ENCODE assay signal across 8 cellular contexts in the genomic region with DNA sequence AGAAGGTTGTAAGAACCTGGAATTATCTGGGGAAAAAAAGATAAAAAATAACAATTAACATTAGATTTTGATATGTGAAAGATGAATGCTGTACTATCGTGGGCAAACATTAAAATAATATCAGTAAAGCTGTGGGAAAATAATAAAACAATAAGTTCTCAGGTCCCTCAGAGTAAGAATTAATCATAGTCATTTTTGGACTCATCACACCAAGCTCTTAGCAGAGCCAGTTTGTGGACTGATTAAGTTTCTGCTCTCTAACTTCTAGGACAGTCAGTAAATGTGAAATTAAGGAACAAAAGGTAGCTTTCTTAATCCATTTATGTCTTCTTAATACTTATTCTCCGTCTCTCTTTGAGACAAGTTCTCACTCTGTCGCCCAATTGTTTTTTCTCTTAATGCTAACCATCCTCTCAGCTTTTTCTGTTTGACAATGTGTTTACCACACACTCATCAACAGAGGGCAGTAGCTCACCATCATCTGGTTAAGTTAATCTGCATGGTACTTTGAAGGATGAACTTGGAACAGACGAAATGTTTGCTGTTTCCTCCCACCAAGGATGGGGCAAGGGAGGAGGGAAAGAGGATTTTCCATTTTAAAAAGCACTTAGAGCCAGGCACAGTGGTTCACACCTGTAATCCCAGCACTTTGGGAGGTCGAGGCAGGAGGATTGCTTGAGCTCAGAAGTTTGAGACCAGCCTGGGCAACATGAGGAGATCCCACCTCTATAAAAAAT. TPM values are rescaled to one million over a fixed set of nuclear protein-coding genes. Genes with fewer than 3 reads are reported as not detected.
DNase-seq lines count a peak whose midpoint lies in the region; ATAC-seq and TF ChIP-seq lines count a peak whose summit lies in the region.

No MANE protein-coding gene starts in this region.

- RAD21 ChIA-PET in HCT116 (lab: Charles Lee; ENCODE audit: low non-redundant PET in 1 of 2, low total read pairs in 2 of 2, uncharacterized antibody in 2 of 2, unreplicated experiment in 2 of 2): interaction anchor here (0.6 to 2.8 kb wide), 8 partner anchors 53 to 596 kb away, joined by 3 to 38 read pairs (median 8); a partner anchor contains a TSS

- in situ Hi-C loops in astrocyte of the cerebellum (cut with HindIII; ENCODE audit: low sequenced_read_pairs): loop anchor here (25.0 kb wide), 2 partner anchors 183 to 583 kb away; a partner anchor contains a TSS

- TF ChIP-seq POLR2A in HCT116 (IDR thresholded peaks at IDR 0.05; ENCODE audit: borderline replicate concordance, extremely low read depth, insufficient read depth, insufficient read length): no peak

- CTCF ChIA-PET in A673 (lab: Charles Lee): interaction anchor here (0.7 to 4.2 kb wide), 12 partner anchors 11 to 590 kb away, joined by 3 to 79 read pairs (median 5); a partner anchor contains a TSS
- CTCF ChIA-PET in HCT116 (lab: Charles Lee): interaction anchor here (0.7 to 5.4 kb wide), 29 partner anchors 10 to 848 kb away, joined by 3 to 553 read pairs (median 4); a partner anchor contains a TSS

- H4K20me1 ChIP-seq in HCT116 (ENCODE audit: insufficient read depth): no peaks in the 10 kb centered on the region
- no peaks in the 10 kb centered on the region for H4K20me1 ChIP-seq in hepatocyte (ENCODE audit: insufficient read depth, poor library complexity, severe bottlenecking)

- H3K79me2 ChIP-seq in HCT116 (ENCODE audit: insufficient read depth, low read length) (no peaks in the 10 kb centered on the region), hepatocyte (no peaks in the 10 kb centered on the region)

- H3K9me3 ChIP-seq in A673 (ENCODE audit: low read depth, low read length, poor library complexity, severe bottlenecking) (no peaks in the 10 kb centered on the region), HCT116 (ENCODE audit: control insufficient read depth in 1 of 2, insufficient read depth in 1 of 2, low read depth in 1 of 2, low read length in 2 of 2) (no peaks in the 10 kb centered on the region), hepatocyte (ENCODE audit: low read depth) (no peaks in the 10 kb centered on the region)

- peak; percentile 79 for ATAC-seq in HCT116

- TF ChIP-seq RAD21 in HCT116 (IDR thresholded peaks at IDR 0.05; ENCODE audit: low read depth): peak; percentile 95

- no TSS peak for BruUV-seq in A673 (replicated peaks; lab: Mats Ljungman, UMichigan)
- no TSS peak for BruUV-seq in HCT116 (replicated peaks; lab: Mats Ljungman, UMichigan)

- H2AFZ ChIP-seq in HCT116 (ENCODE audit: low read depth, low read length, poor library complexity, severe bottlenecking) (peak overlapping the region; percentile 89), hepatocyte (peak overlapping the region; percentile 41)

- H3K36me3 ChIP-seq in A673 (ENCODE audit: insufficient read depth, low read length, poor library complexity, severe bottlenecking) (no peaks in the 10 kb centered on the region), GM06990 (ENCODE audit: control insufficient read depth, insufficient read depth, low read length) (no peaks in the 10 kb centered on the region), HCT116 (ENCODE audit: control insufficient read depth in 1 of 2, insufficient read depth in 2 of 2, low read length in 2 of 2) (no peaks in the 10 kb centered on the region), hepatocyte (replicated peaks; ENCODE audit: insufficient read depth, low read depth) (no peaks in the 10 kb centered on the region)

- peak; percentile 84 for TF ChIP-seq CTCF in A673 (conservative IDR thresholded peaks at IDR 0.05; ENCODE audit: low read depth, low read length)
- TF ChIP-seq CTCF in GM06990 (IDR thresholded peaks at IDR 0.05; ENCODE audit: insufficient read depth, low read length, poor library complexity, severe bottlenecking): peak; percentile 78
- peak; percentile 77 to 94 (median 86) for TF ChIP-seq CTCF in HCT116 (IDR thresholded peaks at IDR 0.05 in 2 of 3, conservative IDR thresholded peaks at IDR 0.05 in 1 of 3; ENCODE audit: borderline replicate concordance in 1 of 3, insufficient read depth in 1 of 3, low read depth in 2 of 3, low read length in 2 of 3)
- peak; percentile 73 for TF ChIP-seq CTCF in astrocyte of the cerebellum (IDR thresholded peaks at IDR 0.05; ENCODE audit: low read depth, low read length, missing control alignments)
- peak; percentile 87 for TF ChIP-seq CTCF in hepatocyte (IDR thresholded peaks at IDR 0.05; ENCODE audit: poor library complexity)

- intact Hi-C loops in A673 (cut with micrococcal nuclease; ENCODE audit: unreplicated experiment): loop anchor here (1.0 to 10.0 kb wide), 7 partner anchors 53 to 589 kb away; a partner anchor contains a TSS
- intact Hi-C loops in HCT116 (cut with micrococcal nuclease): loop anchor here (1.0 to 2.0 kb wide), 6 partner anchors 53 to 592 kb away; a partner anchor contains a TSS

- H3K27me3 ChIP-seq in A673 (replicated peaks; ENCODE audit: insufficient read depth, low read depth, low read length, poor library complexity) (peaks cover 13% of the 10 kb centered on the region), GM06990 (replicated peaks; ENCODE audit: control insufficient read depth, insufficient read depth, low read length) (no peaks in the 10 kb centered on the region; the same call in 1 of the 2 replicates), HCT116 (ENCODE audit: insufficient read depth, low read length) (no peaks in the 10 kb centered on the region), hepatocyte (peaks cover 14% of the 10 kb centered on the region)

- WGBS in hepatocyte (ENCODE audit: low lambda C conversion rate, missing lambda C conversion rate): 16% methylated on average over 5 of the region's 5 CpGs

- H3K27ac ChIP-seq in A673 (ENCODE audit: low read depth, low read length, poor library complexity, severe bottlenecking): no peak overlapping the region
- no peak overlapping the region for H3K27ac ChIP-seq in HCT116 (ENCODE audit: low read depth, low read length)
- no peak overlapping the region for H3K27ac ChIP-seq in hepatocyte

- H3K4me1 ChIP-seq in A673 (ENCODE audit: insufficient read depth, low read length, poor library complexity, severe bottlenecking) (peaks cover 7% of the 10 kb centered on the region), HCT116 (ENCODE audit: control insufficient read depth in 1 of 2, insufficient read depth in 2 of 2, low read length in 2 of 2) (peaks cover 0 to 14% of the 10 kb centered on the region in 2 experiments; a peak in 3 of 4 replicates), hepatocyte (ENCODE audit: insufficient read depth) (no peaks in the 10 kb centered on the region)

- POLR2A ChIA-PET in A673 (lab: Charles Lee; ENCODE audit: low non-redundant PET) (interaction anchor here (1.1 kb wide), 1 partner anchor 177 kb away, joined by 4 read pairs; no protein-coding TSS in a partner anchor), HCT116 (lab: Charles Lee) (interaction anchor here (1.0 to 3.0 kb wide), 3 partner anchors 148 to 201 kb away, joined by 3 to 24 read pairs (median 4); no protein-coding TSS in a partner anchor)

- no peaks in the 10 kb centered on the region for H3K9me2 ChIP-seq in HCT116 (ENCODE audit: insufficient read depth)
- H3K9me2 ChIP-seq in hepatocyte (replicated peaks; ENCODE audit: insufficient read depth): no peaks in the 10 kb centered on the region

- H3K9ac ChIP-seq in HCT116 (ENCODE audit: low read length): no peak overlapping the region

- DNase-seq in A673 (ENCODE audit: low spot score) (peak; percentile 86), GM06990 (ENCODE audit: extremely low read depth, insufficient read length) (peak; percentile 13), HCT116 (ENCODE audit: low read depth, low spot score) (peak; percentile 67), LoVo (ENCODE audit: low spot score) (peak; percentile 73), SIG-M5 (lab: John Stamatoyannopoulos, UW) (peak; percentile 7), astrocyte of the cerebellum (ENCODE audit: low read depth) (peak; percentile 80), hepatocyte (ENCODE audit: low spot score) (peak; percentile 83), skeletal muscle cell (ENCODE audit: low read depth) (peak; percentile 36)

- peak overlapping the region; percentile 50 for H3K4me2 ChIP-seq in HCT116 (ENCODE audit: low read length)
- peak overlapping the region; percentile 61 for H3K4me2 ChIP-seq in hepatocyte

- H3K4me3 ChIP-seq in A673 (ENCODE audit: low read depth, low read length, poor library complexity, severe bottlenecking) (no peak overlapping the region), GM06990 (replicated peaks; ENCODE audit: low read depth, low read length) (no peak overlapping the region), HCT116 (replicated peaks in 1 of 2; ENCODE audit: low read depth in 1 of 2, low read length in 2 of 2) (no peak overlapping the region), astrocyte of the cerebellum (ENCODE audit: low read depth, low read length) (no peak overlapping the region), hepatocyte (no peak overlapping the region), skeletal muscle cell (ENCODE audit: low read depth, low read length) (no peak overlapping the region)

TF ChIP-seq in HCT116, 20 proteins besides CTCF, POLR2A, EP300 and RAD21:
- TF ChIP-seq SRF (IDR thresholded peaks at IDR 0.05; ENCODE audit: low read depth) (peak; percentile 16; the same call in 1 of the 2 replicates), CEBPB (IDR thresholded peaks at IDR 0.05; ENCODE audit: low read depth) (no peak), JUND (IDR thresholded peaks at IDR 0.05) (no peak), SIN3A (IDR thresholded peaks at IDR 0.05; ENCODE audit: low read depth) (0 out of 2 replicates have a peak, but pooled peaks have one; percentile 10)
- TF ChIP-seq, protein P1, sequence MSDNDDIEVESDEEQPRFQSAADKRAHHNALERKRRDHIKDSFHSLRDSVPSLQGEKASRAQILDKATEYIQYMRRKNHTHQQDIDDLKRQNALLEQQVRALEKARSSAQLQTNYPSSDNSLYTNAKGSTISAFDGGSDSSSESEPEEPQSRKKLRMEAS (IDR thresholded peaks at IDR 0.05): peak; percentile 54

RNA-seq across cellular contexts. Expression of a gene that starts 5.3 kb away (rescaled TPM):
- total RNA-seq in A673 (2021) (40.0 and 41.7 TPM in 2 replicates), HCT116 (2021; ENCODE audit: unreplicated experiment) (36.2 TPM), hepatocyte (62.7 and 65.7 TPM in 2 replicates)
- 21.3 and 23.5 TPM in 2 replicates for polyA plus RNA-seq in HCT116 (2012)
- polyA plus RNA-seq in hepatocyte: 35.1 and 46.1 TPM in 2 replicates

Comparison
In these comparisons a context has a peak if more than half of its experiments do, and no peak if none do; other contexts are left out.
1. DNase-seq: peak in every context shown above with its lines; median percentile 86 in A673; 83 in hepatocyte; 80 in astrocyte of the cerebellum; 73 in LoVo; 67 in HCT116; 36 in skeletal muscle cell; 13 in GM06990; 7 in SIG-M5.